Comparison of ENCODE assay signal across 35 cellular contexts in the genomic region with DNA sequence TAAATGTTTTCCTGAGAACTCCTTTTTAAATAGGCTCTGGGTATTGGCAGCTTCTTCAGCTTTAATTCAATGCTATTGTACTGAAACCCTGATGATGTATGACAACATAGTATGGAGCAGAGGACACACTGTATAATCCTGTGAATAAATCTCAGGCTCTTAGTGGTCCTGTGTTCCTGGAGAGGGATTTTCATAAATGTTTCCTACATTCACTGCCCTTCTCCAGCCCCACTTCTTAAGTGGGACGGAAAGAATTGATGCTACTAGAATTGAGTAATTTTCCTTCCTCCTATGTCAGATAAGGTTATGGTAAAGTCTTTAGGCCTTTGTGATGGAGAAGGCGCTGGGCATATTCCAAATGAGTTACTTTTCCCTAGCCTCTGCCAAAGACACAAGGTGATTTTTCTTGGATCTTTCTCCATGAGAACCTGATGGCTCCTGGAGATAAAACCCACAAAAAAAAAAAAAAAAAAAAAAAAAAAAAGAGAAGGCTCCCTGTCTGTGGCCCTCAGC.
"Had no signal": no experiment of that assay in that cellular context is flagged by ENCODE, and none has a peak within 500 bp of the region (broad histone marks: within the 10 kb centered on the region; RNA-seq: fewer than 3 reads in every experiment).

No MANE protein-coding gene starts in this region.

- DNase-seq: activated CD4-positive, alpha-beta memory T cell treated with anti-CD3 and anti-CD28 coated beads for 36 hours; activated CD4-positive, alpha-beta T cell treated with anti-CD3 and anti-CD28 coated beads for 36 hours; activated CD4-positive, alpha-beta T cell treated with anti-CD3 and anti-CD28 coated beads, Interleukin-2, amount 10 ng/mL, durations not matched to agents 24 days and 14 days; activated CD4-positive, CD25-positive, alpha-beta regulatory T cell; activated CD4-positive, CD25-positive, alpha-beta regulatory T cell treated with anti-CD3 and anti-CD28 coated beads, Interleukin-2, amount 50 U/mL, for 72 hours; activated CD8-positive, alpha-beta memory T cell treated with anti-CD3 and anti-CD28 coated beads, Interleukin-2, amount 10 ng/mL, durations not matched to agents 7 days and 5 days; activated CD8-positive, alpha-beta memory T cell treated with anti-CD3 and anti-CD28 coated beads, Interleukin-2, amount 50 U/mL, for 4 hours; activated CD8-positive, alpha-beta T cell treated with anti-CD3 and anti-CD28 coated beads, Interleukin-2, amount 10 ng/mL, durations not matched to agents 7 days and 5 days; activated effector memory CD4-positive, alpha-beta T cell treated with anti-CD3 and anti-CD28 coated beads, Interleukin-2, amount 50 U/mL, for 16 hours; activated naive CD4-positive, alpha-beta T cell treated with anti-CD3 and anti-CD28 coated beads for 36 hours; activated naive CD8-positive, alpha-beta T cell treated with anti-CD3 and anti-CD28 coated beads for 36 hours; activated naive CD8-positive, alpha-beta T cell treated with anti-CD3 and anti-CD28 coated beads, Interleukin-2, amount 50 U/mL, for 24 hours; activated T-cell treated with anti-CD3 and anti-CD28 coated beads, Interleukin-2, amount 50 U/mL, for 1 hour; activated T-cell treated with anti-CD3 and anti-CD28 coated beads, Interleukin-2, amount 50 U/mL, for 48 hours; adrenal gland; amygdala; aorta; caudate nucleus; effector CD8-positive, alpha-beta T cell; foreskin keratinocyte; gastrocnemius medialis; glutamatergic neuron; heart left ventricle; T-helper 1 cell; T-helper 17 cell; T1000 had no signal

- H3K27ac ChIP-seq: adrenal gland, foreskin keratinocyte had no signal

- H3K27me3 Mint-ChIP-seq: activated CD4-positive, alpha-beta memory T cell treated with anti-CD3 and anti-CD28 coated beads for 36 hours; activated CD4-positive, alpha-beta T cell treated with anti-CD3 and anti-CD28 coated beads for 36 hours; activated CD4-positive, alpha-beta T cell treated with anti-CD3 and anti-CD28 coated beads, Interleukin-2, amount 10 ng/mL, durations not matched to agents 24 days and 14 days; activated CD8-positive, alpha-beta memory T cell treated with anti-CD3 and anti-CD28 coated beads, Interleukin-2, amount 10 ng/mL, durations not matched to agents 7 days and 5 days; activated naive CD4-positive, alpha-beta T cell treated with anti-CD3 and anti-CD28 coated beads, Interleukin-2, amount 50 U/mL, for 24 hours; activated naive CD8-positive, alpha-beta T cell treated with anti-CD3 and anti-CD28 coated beads for 36 hours; activated naive CD8-positive, alpha-beta T cell treated with anti-CD3 and anti-CD28 coated beads, Interleukin-2, amount 50 U/mL, for 24 hours; T-helper 17 cell had no signal

- H3K27me3 ChIP-seq: adrenal gland, foreskin keratinocyte, gastrocnemius medialis, heart left ventricle had no signal

- H3K4me1 ChIP-seq: adrenal gland, foreskin keratinocyte had no signal

- ATAC-seq: activated CD4-positive, alpha-beta T cell treated with anti-CD3 and anti-CD28 coated beads for 36 hours; activated CD8-positive, alpha-beta memory T cell treated with anti-CD3 and anti-CD28 coated beads, Interleukin-2, amount 10 ng/mL, durations not matched to agents 7 days and 5 days; activated CD8-positive, alpha-beta T cell treated with anti-CD3 and anti-CD28 coated beads, Interleukin-2, amount 10 ng/mL, durations not matched to agents 7 days and 5 days; activated naive CD8-positive, alpha-beta T cell treated with anti-CD3 and anti-CD28 coated beads, Interleukin-2, amount 50 U/mL, for 24 hours; esophagus mucosa; foreskin keratinocyte; T-helper 17 cell had no signal

- H3K36me3 ChIP-seq: adrenal gland, gastrocnemius medialis, heart left ventricle had no signal

- H3K4me3 ChIP-seq: adrenal gland, gastrocnemius medialis, heart left ventricle had no signal

- H3K9me3 ChIP-seq: gastrocnemius medialis had no signal

- FAIRE-seq: bronchial epithelial cell, colon, endometrium had no signal

- H3K4me3 Mint-ChIP-seq: activated CD4-positive, alpha-beta memory T cell treated with anti-CD3 and anti-CD28 coated beads for 36 hours; activated CD4-positive, alpha-beta T cell treated with anti-CD3 and anti-CD28 coated beads for 36 hours; activated CD4-positive, alpha-beta T cell treated with anti-CD3 and anti-CD28 coated beads, Interleukin-2, amount 10 ng/mL, durations not matched to agents 24 days and 14 days; activated CD8-positive, alpha-beta memory T cell treated with anti-CD3 and anti-CD28 coated beads, Interleukin-2, amount 10 ng/mL, durations not matched to agents 7 days and 5 days; activated CD8-positive, alpha-beta T cell treated with anti-CD3 and anti-CD28 coated beads, Interleukin-2, amount 10 ng/mL, durations not matched to agents 7 days and 5 days; activated naive CD4-positive, alpha-beta T cell treated with anti-CD3 and anti-CD28 coated beads for 36 hours; activated naive CD4-positive, alpha-beta T cell treated with anti-CD3 and anti-CD28 coated beads, Interleukin-2, amount 50 U/mL, for 24 hours; activated naive CD8-positive, alpha-beta T cell treated with anti-CD3 and anti-CD28 coated beads for 36 hours; activated naive CD8-positive, alpha-beta T cell treated with anti-CD3 and anti-CD28 coated beads, Interleukin-2, amount 50 U/mL, for 24 hours; activated T-helper 1 cell treated with anti-CD3 and anti-CD28 coated beads, Interleukin-12 subunit alpha, Interleukin-12 subunit beta, Interleukin-2, Interleukin-4 antibody, amounts not matched to agents 30 ng/mL and 10 ng/mL and 1 ng/mL, durations not matched to agents 14 hours and 24 hours and 36 hours; brain; T-helper 17 cell; T-helper 2 cell treated with Interferon-gamma antibody and Interleukin-4, amounts not matched to agents 5 μg/mL and 100 μg/mL, for 36 hours had no signal

- H3K4me1 Mint-ChIP-seq: activated CD4-positive, alpha-beta T cell treated with anti-CD3 and anti-CD28 coated beads for 36 hours; activated CD4-positive, alpha-beta T cell treated with anti-CD3 and anti-CD28 coated beads, Interleukin-2, amount 10 ng/mL, durations not matched to agents 24 days and 14 days; activated CD8-positive, alpha-beta memory T cell treated with anti-CD3 and anti-CD28 coated beads, Interleukin-2, amount 10 ng/mL, durations not matched to agents 7 days and 5 days; activated naive CD4-positive, alpha-beta T cell treated with anti-CD3 and anti-CD28 coated beads, Interleukin-2, amount 50 U/mL, for 24 hours; activated naive CD8-positive, alpha-beta T cell treated with anti-CD3 and anti-CD28 coated beads for 36 hours; activated naive CD8-positive, alpha-beta T cell treated with anti-CD3 and anti-CD28 coated beads, Interleukin-2, amount 50 U/mL, for 24 hours; T-helper 17 cell had no signal

- H3K27ac Mint-ChIP-seq: activated CD4-positive, alpha-beta memory T cell treated with anti-CD3 and anti-CD28 coated beads for 36 hours; activated CD4-positive, alpha-beta T cell treated with anti-CD3 and anti-CD28 coated beads for 36 hours; activated CD4-positive, alpha-beta T cell treated with anti-CD3 and anti-CD28 coated beads, Interleukin-2, amount 10 ng/mL, durations not matched to agents 24 days and 14 days; activated CD8-positive, alpha-beta memory T cell treated with anti-CD3 and anti-CD28 coated beads, Interleukin-2, amount 10 ng/mL, durations not matched to agents 7 days and 5 days; activated CD8-positive, alpha-beta T cell treated with anti-CD3 and anti-CD28 coated beads, Interleukin-2, amount 10 ng/mL, durations not matched to agents 7 days and 5 days; activated naive CD4-positive, alpha-beta T cell treated with anti-CD3 and anti-CD28 coated beads for 36 hours; activated naive CD4-positive, alpha-beta T cell treated with anti-CD3 and anti-CD28 coated beads, Interleukin-2, amount 50 U/mL, for 24 hours; activated naive CD8-positive, alpha-beta T cell treated with anti-CD3 and anti-CD28 coated beads for 36 hours; activated naive CD8-positive, alpha-beta T cell treated with anti-CD3 and anti-CD28 coated beads, Interleukin-2, amount 50 U/mL, for 24 hours; activated T-helper 1 cell treated with anti-CD3 and anti-CD28 coated beads, Interleukin-12 subunit alpha, Interleukin-12 subunit beta, Interleukin-2, Interleukin-4 antibody, amounts not matched to agents 30 ng/mL and 10 ng/mL and 1 ng/mL, durations not matched to agents 14 hours and 24 hours and 36 hours; activated T-helper 2 cell treated with anti-CD3 and anti-CD28 coated beads, Interferon-gamma antibody, Interleukin-2, Interleukin-4, amounts not matched to agents 10 μg/mL and 5 μg/mL and 100 μg/mL, durations not matched to agents 14 hours and 24 hours and 36 hours; brain; T-helper 17 cell; T-helper 2 cell treated with Interferon-gamma antibody and Interleukin-4, amounts not matched to agents 5 μg/mL and 100 μg/mL, for 36 hours had no signal

- H3K36me3 Mint-ChIP-seq: activated CD4-positive, alpha-beta memory T cell treated with anti-CD3 and anti-CD28 coated beads for 36 hours; activated CD8-positive, alpha-beta memory T cell treated with anti-CD3 and anti-CD28 coated beads, Interleukin-2, amount 10 ng/mL, durations not matched to agents 7 days and 5 days; activated naive CD4-positive, alpha-beta T cell treated with anti-CD3 and anti-CD28 coated beads, Interleukin-2, amount 50 U/mL, for 24 hours; activated naive CD8-positive, alpha-beta T cell treated with anti-CD3 and anti-CD28 coated beads for 36 hours; brain had no signal
